In the genomic region with DNA sequence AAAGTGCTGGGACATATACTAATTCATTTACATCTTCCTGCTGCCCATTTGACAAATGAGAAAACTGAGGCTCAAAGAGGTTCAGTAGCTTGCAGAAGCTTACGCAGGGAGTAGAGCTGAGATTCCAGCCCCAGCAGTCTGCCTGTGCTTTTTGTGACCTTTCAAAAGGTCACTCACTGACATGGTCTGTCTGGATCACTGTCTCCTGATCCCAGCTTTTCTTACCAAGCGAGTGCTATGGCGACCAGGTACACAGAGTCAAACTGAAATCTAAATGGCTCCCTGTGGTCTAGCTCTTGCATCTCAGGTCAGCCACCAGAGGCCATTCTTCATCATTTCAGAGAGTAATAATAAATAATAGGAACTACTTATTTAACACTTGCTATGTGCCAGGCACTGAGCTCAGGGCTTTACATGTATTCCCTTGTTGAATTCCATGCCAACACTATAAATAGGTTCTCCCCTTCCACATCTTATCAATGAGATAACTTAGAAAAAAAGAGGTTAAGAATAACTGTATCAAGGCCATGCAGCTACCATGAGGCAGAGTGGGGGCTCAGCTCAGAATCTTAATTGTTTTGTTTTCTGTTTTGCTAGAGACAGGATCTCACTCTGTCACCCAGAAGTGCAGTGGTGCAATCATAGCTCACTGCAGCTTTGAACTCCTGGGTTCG, we compare ENCODE assay signal across 36 cellular contexts.
"Had no signal": no experiment of that assay in that cellular context is flagged by ENCODE, and none has a peak within 500 bp of the region (broad histone marks: within the 10 kb centered on the region; RNA-seq: fewer than 3 reads in every experiment).

No MANE protein-coding gene starts in this region.

- H3K9ac ChIP-seq: KMS-11 had no signal

- H3K27me3 Mint-ChIP-seq: activated B cell treated with CpG ODN at 0.5 μM for 24 hours; activated CD4-positive, alpha-beta memory T cell treated with anti-CD3 and anti-CD28 coated beads for 36 hours; activated naive CD8-positive, alpha-beta T cell treated with anti-CD3 and anti-CD28 coated beads, Interleukin-2, amount 10 ng/mL, durations not matched to agents 7 days and 5 days had no signal

- H3K27me3 ChIP-seq: ascending aorta, cardiac muscle cell, Peyer's patch had no signal

- H3K27ac ChIP-seq: ascending aorta, cardiac muscle cell, KMS-11, Peyer's patch, VCaP had no signal

- H3K4me3 ChIP-seq: ascending aorta, cardiac muscle cell, Peyer's patch had no signal

- H3K9me3 ChIP-seq: ascending aorta had no signal

- ATAC-seq: PC-3 had no signal

- H3K4me1 Mint-ChIP-seq: activated B cell treated with CpG ODN at 0.5 μM for 24 hours; activated naive CD8-positive, alpha-beta T cell treated with anti-CD3 and anti-CD28 coated beads, Interleukin-2, amount 10 ng/mL, durations not matched to agents 7 days and 5 days had no signal

- H3K4me1 ChIP-seq: ascending aorta, Peyer's patch had no signal

- DNase-seq: activated B cell treated with CpG ODN at 0.5 μM for 24 hours; activated CD4-positive, alpha-beta memory T cell treated with anti-CD3 and anti-CD28 coated beads for 36 hours; activated CD4-positive, alpha-beta T cell treated with anti-CD3 and anti-CD28 coated beads for 4 hours; activated CD4-positive, alpha-beta T cell treated with anti-CD3 and anti-CD28 coated beads, Interleukin-2, amount 50 U/mL, for 1 hour; activated CD4-positive, CD25-positive, alpha-beta regulatory T cell treated with anti-CD3 and anti-CD28 coated beads, Interleukin-2, amount 50 U/mL, for 72 hours; activated CD8-positive, alpha-beta memory T cell treated with anti-CD3 and anti-CD28 coated beads, Interleukin-2, amount 50 U/mL, for 4 hours; activated effector memory CD4-positive, alpha-beta T cell treated with Interleukin-2 at 50 U/mL for 16 hours; activated naive CD4-positive, alpha-beta T cell treated with anti-CD3 and anti-CD28 coated beads, Interleukin-2, amount 50 U/mL, for 16 hours; activated naive CD8-positive, alpha-beta T cell treated with anti-CD3 and anti-CD28 coated beads, Interleukin-2, amount 10 ng/mL, durations not matched to agents 7 days and 5 days; activated T-cell treated with anti-CD3 and anti-CD28 coated beads for 4 hours; activated T-cell treated with anti-CD3 and anti-CD28 coated beads, Interleukin-2, amount 50 U/mL, for 48 hours; amygdala; MM.1S; MV-4-11; NCI-H1092; NCI-H1417; NCI-H146; NCI-H187; NCI-H2029 treated with DMSO at 0.1 percent for 48 hours; NCI-H2107; NCI-H2171; NCI-H510A; NCI-H526; NCI-H748 treated with DMSO at 0.1 percent for 48 hours; NK-92 treated with Interleukin-12 subunit alpha and Interleukin-12 subunit beta, amount 100 ng/mL, for 24 hours; PC-3; Peyer's patch; RPMI8226; SW 1271; T-helper 1 cell; T-helper 2 cell; T-helper 9 cell had no signal

- H3K36me3 ChIP-seq: ascending aorta, cardiac muscle cell, Peyer's patch had no signal

- H3K27ac Mint-ChIP-seq: activated B cell treated with CpG ODN at 0.5 μM for 24 hours; activated CD4-positive, alpha-beta memory T cell treated with anti-CD3 and anti-CD28 coated beads for 36 hours; activated naive CD8-positive, alpha-beta T cell treated with anti-CD3 and anti-CD28 coated beads, Interleukin-2, amount 10 ng/mL, durations not matched to agents 7 days and 5 days had no signal

- H3K4me3 Mint-ChIP-seq: activated B cell treated with CpG ODN at 0.5 μM for 24 hours; activated CD4-positive, alpha-beta memory T cell treated with anti-CD3 and anti-CD28 coated beads for 36 hours; activated naive CD8-positive, alpha-beta T cell treated with anti-CD3 and anti-CD28 coated beads, Interleukin-2, amount 10 ng/mL, durations not matched to agents 7 days and 5 days had no signal

- H3K4me2 ChIP-seq: KMS-11 had no signal

- H3K36me3 Mint-ChIP-seq: activated CD4-positive, alpha-beta memory T cell treated with anti-CD3 and anti-CD28 coated beads for 36 hours; activated naive CD8-positive, alpha-beta T cell treated with anti-CD3 and anti-CD28 coated beads, Interleukin-2, amount 10 ng/mL, durations not matched to agents 7 days and 5 days had no signal
